ENCODE assay signal across 8 cellular contexts in the genomic region with DNA sequence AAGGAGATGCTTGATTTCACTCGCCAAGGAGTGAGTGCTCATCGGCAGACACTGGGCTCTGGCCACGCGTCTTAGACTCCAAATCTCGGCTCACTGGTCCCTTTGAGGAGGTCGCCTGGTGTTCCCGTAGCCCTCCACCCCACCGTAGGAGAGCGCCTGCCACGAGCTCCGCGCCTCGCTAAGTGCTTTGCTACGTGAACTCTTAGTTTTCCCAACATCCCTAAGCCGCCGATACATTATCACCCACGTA. TPM values are rescaled to one million over a fixed set of nuclear protein-coding genes. Genes with fewer than 3 reads are reported as not detected.
A peak's percentile ranks its signal among the peaks of the same experiment; 100 is the strongest.
DNase-seq lines count a peak whose midpoint lies in the region; ATAC-seq and TF ChIP-seq lines count a peak whose summit lies in the region.

No MANE protein-coding gene starts in this region.

- peaks cover 0 to 2% (median 0%) of the 10 kb centered on the region in 7 donors for H3K9me3 Mint-ChIP-seq in CD4-positive, CD25-positive, alpha-beta regulatory T cell
- no peaks in the 10 kb centered on the region for H3K9me3 Mint-ChIP-seq in neural crest cell

- peaks cover 12% of the 10 kb centered on the region for H3K4me1 ChIP-seq in CD4-positive, CD25-positive, alpha-beta regulatory T cell (ENCODE audit: control insufficient read depth, insufficient read depth, low read length, poor library complexity, severe bottlenecking)
- H3K4me1 ChIP-seq in endocrine pancreas (ENCODE audit: control insufficient read depth, insufficient read depth, low read length): no peaks in the 10 kb centered on the region

- no peak overlapping the region for H3K27ac ChIP-seq in CD4-positive, CD25-positive, alpha-beta regulatory T cell (ENCODE audit: insufficient read depth, low read length, poor library complexity, severe bottlenecking)

- no peak for ATAC-seq in CD4-positive, CD25-positive, alpha-beta regulatory T cell (ENCODE audit: low read depth in 2 of 2)
- ATAC-seq in GM18868 (IDR thresholded peaks at IDR 0.05; ENCODE audit: unreplicated experiment) (no peak), HG02763 (IDR thresholded peaks at IDR 0.05; ENCODE audit: unreplicated experiment) (no peak)

- no peak overlapping the region for H3K4me3 ChIP-seq in CD4-positive, CD25-positive, alpha-beta regulatory T cell (ENCODE audit: low read depth, low read length)
- peak overlapping the region; percentile 15 for H3K4me3 ChIP-seq in endocrine pancreas (ENCODE audit: control insufficient read depth, insufficient read depth, low read length)

- H3K27ac Mint-ChIP-seq in CD4-positive, CD25-positive, alpha-beta regulatory T cell: no peak overlapping the region
- H3K27ac Mint-ChIP-seq in neural crest cell (ENCODE audit: unreplicated experiment): peak overlapping the region; percentile 98

- peaks cover 36% of the 10 kb centered on the region for H3K27me3 ChIP-seq in CD4-positive, CD25-positive, alpha-beta regulatory T cell (ENCODE audit: control insufficient read depth, insufficient read depth, low read length)
- H3K27me3 ChIP-seq in endocrine pancreas (ENCODE audit: control insufficient read depth, insufficient read depth, low read length): no peaks in the 10 kb centered on the region

- no peak for TF ChIP-seq CTCF in neural crest cell (conservative IDR thresholded peaks at IDR 0.05)

- DNase-seq in CD4-positive, CD25-positive, alpha-beta regulatory T cell: no peak
- DNase-seq in NCI-H1092 (lab: John Stamatoyannopoulos, UW): peak; percentile 64
- DNase-seq in neural crest cell (ENCODE audit: low read depth, low spot score): no peak
- no peak for DNase-seq in superior temporal gyrus (ENCODE audit: extremely low spot score)
- DNase-seq in AG20443 (ENCODE audit: low spot score): no peak

- peak overlapping the region; percentile 58 for H3K9ac ChIP-seq in endocrine pancreas (ENCODE audit: control insufficient read depth, insufficient read depth, low read length)

- H3K36me3 Mint-ChIP-seq in CD4-positive, CD25-positive, alpha-beta regulatory T cell: no peaks in the 10 kb centered on the region
- H3K36me3 Mint-ChIP-seq in neural crest cell (ENCODE audit: low read depth): no peaks in the 10 kb centered on the region

- peaks cover 68% of the 10 kb centered on the region for H3K27me3 Mint-ChIP-seq in CD4-positive, CD25-positive, alpha-beta regulatory T cell
- H3K27me3 Mint-ChIP-seq in neural crest cell (ENCODE audit: low read depth): peaks cover 23% of the 10 kb centered on the region

- peaks cover 0 to 28% (median 2%) of the 10 kb centered on the region in 4 donors for H3K4me1 Mint-ChIP-seq in CD4-positive, CD25-positive, alpha-beta regulatory T cell
- H3K4me1 Mint-ChIP-seq in neural crest cell: peaks cover 55% of the 10 kb centered on the region

- H3K9me3 ChIP-seq in CD4-positive, CD25-positive, alpha-beta regulatory T cell (ENCODE audit: control insufficient read depth in 2 of 2, low read length in 2 of 2): no peaks in the 10 kb centered on the region
- no peaks in the 10 kb centered on the region for H3K9me3 ChIP-seq in endocrine pancreas (ENCODE audit: control insufficient read depth, low read length)

- H3K4me3 Mint-ChIP-seq in CD4-positive, CD25-positive, alpha-beta regulatory T cell: peak overlapping the region in 3 of 4 donors; percentile 72 to 80 (median 77)
- H3K4me3 Mint-ChIP-seq in neural crest cell: peak overlapping the region; percentile 96

- no peaks in the 10 kb centered on the region for H3K36me3 ChIP-seq in CD4-positive, CD25-positive, alpha-beta regulatory T cell (ENCODE audit: control insufficient read depth, insufficient read depth, low read length)
- no peaks in the 10 kb centered on the region for H3K36me3 ChIP-seq in endocrine pancreas (ENCODE audit: control insufficient read depth, insufficient read depth, low read length)

RNA-seq across cellular contexts. Expression of a gene that starts 0.8 kb away (rescaled TPM):
- not detected for total RNA-seq in CD4-positive, CD25-positive, alpha-beta regulatory T cell
- not detected for polyA plus RNA-seq in CD4-positive, CD25-positive, alpha-beta regulatory T cell
- 28.4 and 32.4 TPM in 2 replicates for total RNA-seq in neural crest cell

Comparison
In these comparisons a context has a peak if more than half of its experiments do, and no peak if none do; other contexts are left out.
1. RNA of a gene that starts 0.8 kb away (total RNA-seq): 28.4 to 32.4 TPM in neural crest cell; not detected in CD4-positive, CD25-positive, alpha-beta regulatory T cell (single experiment); every median in the first group is over 10 times any median in the second.